In genomic region chr17:38508570-38508950, GRCh38 we compare ENCODE assay signal across 14 cellular contexts.
DNase-seq lines count a peak whose midpoint lies in the region; ATAC-seq, FAIRE-seq and TF ChIP-seq lines count a peak whose summit lies in the region.
"Had no signal": no experiment of that assay in that cellular context is flagged by ENCODE, and none has a peak within 500 bp of the region (broad histone marks: within the 10 kb centered on the region; RNA-seq: fewer than 3 reads in every experiment).

No MANE protein-coding gene starts in this region.

- CTCF ChIA-PET in Caco-2 (lab: Charles Lee): interaction anchor here (0.5 to 3.6 kb wide), 5 partner anchors 13 to 160 kb away, joined by 3 to 63 read pairs (median 18); no protein-coding TSS in a partner anchor

- intact Hi-C loops in Caco-2 (cut with micrococcal nuclease; ENCODE audit: unreplicated experiment): no loop called here

- H3K36me3 ChIP-seq in Caco-2 (ENCODE audit: control insufficient read depth, insufficient read depth, low read length) (no peaks in the 10 kb centered on the region), HUES48 (ENCODE audit: control insufficient read depth, insufficient read depth, low read length) (peaks cover 22% of the 10 kb centered on the region)

- H3K27me3 Mint-ChIP-seq in Caco-2 (ENCODE audit: insufficient read depth, unreplicated experiment) (peaks cover 9% of the 10 kb centered on the region), nephron (ENCODE audit: low read depth) (peaks cover 45% of the 10 kb centered on the region)
- H3K27me3 Mint-ChIP-seq in effector memory CD8-positive, alpha-beta T cell: peaks cover 39 to 65% of the 10 kb centered on the region in 2 donors

- H3K27ac ChIP-seq in HUES48 (ENCODE audit: low read depth, low read length): peak overlapping the region; percentile 68

- H3K9me3 ChIP-seq in Caco-2: no peaks in the 10 kb centered on the region
- no peaks in the 10 kb centered on the region for H3K9me3 ChIP-seq in HUES48 (ENCODE audit: control insufficient read depth, insufficient read depth, low read length)

- H3K4me3 Mint-ChIP-seq in Caco-2 (ENCODE audit: unreplicated experiment): peak overlapping the region; percentile 72
- peak overlapping the region; percentile 79 to 90 for H3K4me3 Mint-ChIP-seq in effector memory CD8-positive, alpha-beta T cell
- peak overlapping the region; percentile 46 to 55 (median 50) for H3K4me3 Mint-ChIP-seq in nephron
- H3K4me3 Mint-ChIP-seq: activated B cell treated with CpG ODN at 0.5 μM for 24 hours; stimulated activated naive CD8-positive, alpha-beta T cell treated with anti-CD3 and anti-CD28 coated beads, Interleukin-15, Interleukin-2, amounts not matched to agents 100 ng/mL and 50 ng/mL, for 24 hours had no signal

- no peak for ATAC-seq in effector memory CD8-positive, alpha-beta T cell (replicated peaks)
- no peak for ATAC-seq in GM18861 (IDR thresholded peaks at IDR 0.05; ENCODE audit: unreplicated experiment)

- H3K4me1 ChIP-seq in Caco-2: peaks cover 18% of the 10 kb centered on the region
- H3K4me1 ChIP-seq in HUES48 (ENCODE audit: control insufficient read depth, insufficient read depth, low read length): peaks cover 25% of the 10 kb centered on the region

- POLR2A ChIA-PET in Caco-2 (lab: Charles Lee): no interaction called here

- H3K36me3 Mint-ChIP-seq in Caco-2 (ENCODE audit: insufficient read depth, unreplicated experiment): peaks cover 75% of the 10 kb centered on the region
- no peaks in the 10 kb centered on the region for H3K36me3 Mint-ChIP-seq in effector memory CD8-positive, alpha-beta T cell (ENCODE audit: insufficient read depth)
- peaks cover 6% of the 10 kb centered on the region for H3K36me3 Mint-ChIP-seq in nephron (ENCODE audit: low read depth)

- H3K4me3 ChIP-seq in Caco-2 (ENCODE audit: low read depth, low read length) (no peak overlapping the region), HUES48 (ENCODE audit: low read depth, low read length) (no peak overlapping the region)

- H3K27ac Mint-ChIP-seq in Caco-2 (ENCODE audit: unreplicated experiment) (peak overlapping the region; percentile 77), nephron (no peak overlapping the region)
- H3K27ac Mint-ChIP-seq in effector memory CD8-positive, alpha-beta T cell: no peak overlapping the region
- H3K27ac Mint-ChIP-seq: activated B cell treated with CpG ODN at 0.5 μM for 24 hours; stimulated activated naive CD8-positive, alpha-beta T cell treated with anti-CD3 and anti-CD28 coated beads, Interleukin-15, Interleukin-2, amounts not matched to agents 100 ng/mL and 50 ng/mL, for 24 hours had no signal

- H3K27me3 ChIP-seq in Caco-2 (replicated peaks; ENCODE audit: control insufficient read depth, insufficient read depth, low read length): peaks cover 3% of the 10 kb centered on the region
- H3K27me3 ChIP-seq in HUES48 (ENCODE audit: control insufficient read depth, insufficient read depth, low read length): peaks cover 34% of the 10 kb centered on the region

- H3K9ac ChIP-seq in HUES48 (ENCODE audit: low read depth, low read length): no peak overlapping the region

- BruUV-seq in Caco-2 (replicated peaks; lab: Mats Ljungman, UMichigan): no TSS peak

- H3K9me3 Mint-ChIP-seq in Caco-2 (ENCODE audit: unreplicated experiment): no peaks in the 10 kb centered on the region
- H3K9me3 Mint-ChIP-seq in effector memory CD8-positive, alpha-beta T cell: no peaks in the 10 kb centered on the region
- H3K9me3 Mint-ChIP-seq in nephron: no peaks in the 10 kb centered on the region
- H3K9me3 Mint-ChIP-seq: activated B cell treated with CpG ODN at 0.5 μM for 24 hours; stimulated activated naive CD8-positive, alpha-beta T cell treated with anti-CD3 and anti-CD28 coated beads, Interleukin-15, Interleukin-2, amounts not matched to agents 100 ng/mL and 50 ng/mL, for 24 hours had no signal

- DNase-seq in Caco-2 (no peak), NCI-H1417 treated with DMSO at 0.1 percent for 48 hours (lab: John Stamatoyannopoulos, UW) (no peak), frontal cortex (ENCODE audit: low spot score in 2 of 2) (no peak), GDM1 (lab: John Stamatoyannopoulos, UW) (no peak)
- no peak for DNase-seq in effector memory CD8-positive, alpha-beta T cell
- DNase-seq: NCI-H446 treated with DMSO at 0.1 percent for 48 hours, SW 1271 had no signal

- no peak for TF ChIP-seq CTCF in Caco-2 (IDR thresholded peaks at IDR 0.05; ENCODE audit: insufficient read depth in 1 of 2, low read depth in 1 of 2, low read length in 1 of 2, severe bottlenecking in 1 of 2, unreplicated experiment in 1 of 2)
- no peak for TF ChIP-seq CTCF in nephron (IDR thresholded peaks at IDR 0.05; ENCODE audit: unreplicated experiment in 3 of 3)

- FAIRE-seq in frontal cortex (lab: Jason Lieb, UNC): no peak
- FAIRE-seq: colon, kidney had no signal

- peaks cover 14% of the 10 kb centered on the region for H3K4me1 Mint-ChIP-seq in Caco-2 (ENCODE audit: low read depth, unreplicated experiment)
- H3K4me1 Mint-ChIP-seq in effector memory CD8-positive, alpha-beta T cell (ENCODE audit: low read depth in 2 of 2): peaks cover 7 to 9% of the 10 kb centered on the region in 2 donors
- peaks cover 34% of the 10 kb centered on the region for H3K4me1 Mint-ChIP-seq in nephron
